Comparison of ENCODE assay signal across 1 cellular context in the genomic region with DNA sequence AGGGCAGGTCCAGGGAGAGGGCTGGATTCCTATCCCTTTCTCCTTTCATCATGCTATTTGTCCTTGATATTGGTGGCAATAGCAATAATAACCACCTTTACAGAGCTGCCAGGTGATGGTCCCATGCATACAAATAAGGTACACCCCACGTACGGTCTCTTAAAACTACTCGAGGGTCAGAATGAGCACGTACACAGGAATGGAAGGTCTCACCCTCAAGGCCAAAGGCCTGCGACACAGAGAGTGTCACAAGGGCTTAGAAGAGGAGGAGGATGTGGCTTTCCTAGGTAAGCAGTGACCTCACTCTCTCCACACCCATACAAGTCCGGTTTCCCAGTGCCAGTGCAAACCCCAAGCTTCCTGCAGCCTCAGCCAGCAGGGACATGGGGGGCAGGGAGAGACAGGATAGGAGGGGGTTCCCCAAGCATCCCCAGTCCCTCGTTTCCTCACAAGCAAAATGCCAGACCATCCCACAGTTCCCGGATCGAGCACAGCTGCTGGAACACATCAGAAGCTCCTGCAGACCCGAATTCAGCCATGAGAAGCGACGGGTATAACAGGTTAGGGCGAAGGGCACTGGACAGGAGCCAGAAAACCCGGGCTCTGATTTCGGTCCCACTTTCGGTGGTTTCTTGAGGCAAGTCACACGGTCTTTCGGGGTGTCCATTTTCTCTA.
TF ChIP-seq lines count a peak whose summit lies in the region.

No MANE protein-coding gene starts in this region.

TF ChIP-seq in HepG2, 621 proteins besides CTCF, POLR2A, EP300 and RAD21 (continued from another document):
- TF ChIP-seq, protein P1, sequence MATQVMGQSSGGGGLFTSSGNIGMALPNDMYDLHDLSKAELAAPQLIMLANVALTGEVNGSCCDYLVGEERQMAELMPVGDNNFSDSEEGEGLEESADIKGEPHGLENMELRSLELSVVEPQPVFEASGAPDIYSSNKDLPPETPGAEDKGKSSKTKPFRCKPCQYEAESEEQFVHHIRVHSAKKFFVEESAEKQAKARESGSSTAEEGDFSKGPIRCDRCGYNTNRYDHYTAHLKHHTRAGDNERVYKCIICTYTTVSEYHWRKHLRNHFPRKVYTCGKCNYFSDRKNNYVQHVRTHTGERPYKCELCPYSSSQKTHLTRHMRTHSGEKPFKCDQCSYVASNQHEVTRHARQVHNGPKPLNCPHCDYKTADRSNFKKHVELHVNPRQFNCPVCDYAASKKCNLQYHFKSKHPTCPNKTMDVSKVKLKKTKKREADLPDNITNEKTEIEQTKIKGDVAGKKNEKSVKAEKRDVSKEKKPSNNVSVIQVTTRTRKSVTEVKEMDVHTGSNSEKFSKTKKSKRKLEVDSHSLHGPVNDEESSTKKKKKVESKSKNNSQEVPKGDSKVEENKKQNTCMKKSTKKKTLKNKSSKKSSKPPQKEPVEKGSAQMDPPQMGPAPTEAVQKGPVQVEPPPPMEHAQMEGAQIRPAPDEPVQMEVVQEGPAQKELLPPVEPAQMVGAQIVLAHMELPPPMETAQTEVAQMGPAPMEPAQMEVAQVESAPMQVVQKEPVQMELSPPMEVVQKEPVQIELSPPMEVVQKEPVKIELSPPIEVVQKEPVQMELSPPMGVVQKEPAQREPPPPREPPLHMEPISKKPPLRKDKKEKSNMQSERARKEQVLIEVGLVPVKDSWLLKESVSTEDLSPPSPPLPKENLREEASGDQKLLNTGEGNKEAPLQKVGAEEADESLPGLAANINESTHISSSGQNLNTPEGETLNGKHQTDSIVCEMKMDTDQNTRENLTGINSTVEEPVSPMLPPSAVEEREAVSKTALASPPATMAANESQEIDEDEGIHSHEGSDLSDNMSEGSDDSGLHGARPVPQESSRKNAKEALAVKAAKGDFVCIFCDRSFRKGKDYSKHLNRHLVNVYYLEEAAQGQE (IDR thresholded peaks at IDR 0.05; ENCODE audit: borderline replicate concordance in 1 of 2, low read depth in 1 of 2, low read length in 2 of 2) = no peak
- TF ChIP-seq NR2F6 (IDR thresholded peaks at IDR 0.05) (peak; percentile 1; the same call in 1 of the 2 replicates), NR2F6 (CRISPR knock-in tag; IDR thresholded peaks at IDR 0.05) (no peak), ZBTB21 (CRISPR knock-in tag; IDR thresholded peaks at IDR 0.05) (peak; percentile 73), ZKSCAN8 (CRISPR knock-in tag; IDR thresholded peaks at IDR 0.05; ENCODE audit: borderline replicate concordance) (no peak), TBX2 (CRISPR knock-in tag; IDR thresholded peaks at IDR 0.05; ENCODE audit: borderline replicate concordance) (peak; percentile 76), FOSL2 (CRISPR knock-in tag; IDR thresholded peaks at IDR 0.05) (peak; percentile 17; the same call in 1 of the 2 replicates), HNF4G (IDR thresholded peaks at IDR 0.05; ENCODE audit: borderline replicate concordance, low read depth, low read length) (0 out of 2 replicates have a peak, but pooled peaks have one; percentile 3), HNF4G (CRISPR knock-in tag; IDR thresholded peaks at IDR 0.05; ENCODE audit: borderline replicate concordance, low read depth) (no peak), POLR2G (IDR thresholded peaks at IDR 0.05; ENCODE audit: low read depth, low read length) (0 out of 2 replicates have a peak, but pooled peaks have one; percentile 19), BRD4 (CRISPR knock-in tag; IDR thresholded peaks at IDR 0.05) (0 out of 2 replicates have a peak, but pooled peaks have one; percentile 50), SMC3 (IDR thresholded peaks at IDR 0.05; ENCODE audit: low read length) (no peak), JUND (CRISPR knock-in tag; IDR thresholded peaks at IDR 0.05) (0 out of 2 replicates have a peak, but pooled peaks have one; percentile 11), ZNF772 (CRISPR knock-in tag; IDR thresholded peaks at IDR 0.05) (peak; percentile 32; the same call in 1 of the 2 replicates), FLYWCH1 (CRISPR knock-in tag; IDR thresholded peaks at IDR 0.05) (no peak), GLI4 (CRISPR knock-in tag; IDR thresholded peaks at IDR 0.05; ENCODE audit: borderline replicate concordance) (no peak), U2AF1 (optimal IDR thresholded peaks at IDR 0.05; ENCODE audit: low read depth, low read length) (peak; percentile 19), NR2F2 (IDR thresholded peaks at IDR 0.05; ENCODE audit: borderline replicate concordance, low read depth) (0 out of 2 replicates have a peak, but pooled peaks have one; percentile 2), HDAC1 (CRISPR knock-in tag; IDR thresholded peaks at IDR 0.05) (no peak), RFXANK (CRISPR knock-in tag; IDR thresholded peaks at IDR 0.05) (no peak), RBFOX2 (IDR thresholded peaks at IDR 0.05; ENCODE audit: low read depth, low read length) (0 out of 2 replicates have a peak, but pooled peaks have one; percentile 7), MIER2 (CRISPR knock-in tag; IDR thresholded peaks at IDR 0.05) (peak; percentile 3; the same call in 1 of the 2 replicates), KDM5B (CRISPR knock-in tag; IDR thresholded peaks at IDR 0.05; ENCODE audit: borderline replicate concordance) (peak; percentile 43; the same call in 1 of the 2 replicates)
- TF ChIP-seq, protein P2, sequence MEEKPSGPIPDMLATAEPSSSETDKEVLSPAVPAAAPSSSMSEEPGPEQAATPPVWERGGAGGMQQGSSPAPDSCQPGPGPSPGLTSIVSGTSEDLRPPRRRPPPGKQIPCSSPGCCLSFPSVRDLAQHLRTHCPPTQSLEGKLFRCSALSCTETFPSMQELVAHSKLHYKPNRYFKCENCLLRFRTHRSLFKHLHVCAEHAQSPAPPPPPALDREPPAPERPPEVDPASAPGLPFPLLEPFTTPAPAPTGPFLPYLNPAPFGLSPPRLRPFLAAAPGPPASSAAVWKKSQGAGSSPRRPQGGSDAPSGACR (CRISPR knock-in tag; IDR thresholded peaks at IDR 0.05) = no peak
- TF ChIP-seq, protein P3, sequence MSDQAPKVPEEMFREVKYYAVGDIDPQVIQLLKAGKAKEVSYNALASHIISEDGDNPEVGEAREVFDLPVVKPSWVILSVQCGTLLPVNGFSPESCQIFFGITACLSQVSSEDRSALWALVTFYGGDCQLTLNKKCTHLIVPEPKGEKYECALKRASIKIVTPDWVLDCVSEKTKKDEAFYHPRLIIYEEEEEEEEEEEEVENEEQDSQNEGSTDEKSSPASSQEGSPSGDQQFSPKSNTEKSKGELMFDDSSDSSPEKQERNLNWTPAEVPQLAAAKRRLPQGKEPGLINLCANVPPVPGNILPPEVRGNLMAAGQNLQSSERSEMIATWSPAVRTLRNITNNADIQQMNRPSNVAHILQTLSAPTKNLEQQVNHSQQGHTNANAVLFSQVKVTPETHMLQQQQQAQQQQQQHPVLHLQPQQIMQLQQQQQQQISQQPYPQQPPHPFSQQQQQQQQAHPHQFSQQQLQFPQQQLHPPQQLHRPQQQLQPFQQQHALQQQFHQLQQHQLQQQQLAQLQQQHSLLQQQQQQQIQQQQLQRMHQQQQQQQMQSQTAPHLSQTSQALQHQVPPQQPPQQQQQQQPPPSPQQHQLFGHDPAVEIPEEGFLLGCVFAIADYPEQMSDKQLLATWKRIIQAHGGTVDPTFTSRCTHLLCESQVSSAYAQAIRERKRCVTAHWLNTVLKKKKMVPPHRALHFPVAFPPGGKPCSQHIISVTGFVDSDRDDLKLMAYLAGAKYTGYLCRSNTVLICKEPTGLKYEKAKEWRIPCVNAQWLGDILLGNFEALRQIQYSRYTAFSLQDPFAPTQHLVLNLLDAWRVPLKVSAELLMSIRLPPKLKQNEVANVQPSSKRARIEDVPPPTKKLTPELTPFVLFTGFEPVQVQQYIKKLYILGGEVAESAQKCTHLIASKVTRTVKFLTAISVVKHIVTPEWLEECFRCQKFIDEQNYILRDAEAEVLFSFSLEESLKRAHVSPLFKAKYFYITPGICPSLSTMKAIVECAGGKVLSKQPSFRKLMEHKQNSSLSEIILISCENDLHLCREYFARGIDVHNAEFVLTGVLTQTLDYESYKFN (CRISPR knock-in tag; conservative IDR thresholded peaks at IDR 0.05) = 0 out of 2 replicates have a peak, but pooled peaks have one; percentile 0
- TF ChIP-seq, protein P4, sequence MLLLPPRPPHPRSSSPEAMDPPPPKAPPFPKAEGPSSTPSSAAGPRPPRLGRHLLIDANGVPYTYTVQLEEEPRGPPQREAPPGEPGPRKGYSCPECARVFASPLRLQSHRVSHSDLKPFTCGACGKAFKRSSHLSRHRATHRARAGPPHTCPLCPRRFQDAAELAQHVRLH (CRISPR knock-in tag; IDR thresholded peaks at IDR 0.05; ENCODE audit: borderline replicate concordance, low read depth) = 0 out of 2 replicates have a peak, but pooled peaks have one; percentile 7
- TF ChIP-seq, protein P5, sequence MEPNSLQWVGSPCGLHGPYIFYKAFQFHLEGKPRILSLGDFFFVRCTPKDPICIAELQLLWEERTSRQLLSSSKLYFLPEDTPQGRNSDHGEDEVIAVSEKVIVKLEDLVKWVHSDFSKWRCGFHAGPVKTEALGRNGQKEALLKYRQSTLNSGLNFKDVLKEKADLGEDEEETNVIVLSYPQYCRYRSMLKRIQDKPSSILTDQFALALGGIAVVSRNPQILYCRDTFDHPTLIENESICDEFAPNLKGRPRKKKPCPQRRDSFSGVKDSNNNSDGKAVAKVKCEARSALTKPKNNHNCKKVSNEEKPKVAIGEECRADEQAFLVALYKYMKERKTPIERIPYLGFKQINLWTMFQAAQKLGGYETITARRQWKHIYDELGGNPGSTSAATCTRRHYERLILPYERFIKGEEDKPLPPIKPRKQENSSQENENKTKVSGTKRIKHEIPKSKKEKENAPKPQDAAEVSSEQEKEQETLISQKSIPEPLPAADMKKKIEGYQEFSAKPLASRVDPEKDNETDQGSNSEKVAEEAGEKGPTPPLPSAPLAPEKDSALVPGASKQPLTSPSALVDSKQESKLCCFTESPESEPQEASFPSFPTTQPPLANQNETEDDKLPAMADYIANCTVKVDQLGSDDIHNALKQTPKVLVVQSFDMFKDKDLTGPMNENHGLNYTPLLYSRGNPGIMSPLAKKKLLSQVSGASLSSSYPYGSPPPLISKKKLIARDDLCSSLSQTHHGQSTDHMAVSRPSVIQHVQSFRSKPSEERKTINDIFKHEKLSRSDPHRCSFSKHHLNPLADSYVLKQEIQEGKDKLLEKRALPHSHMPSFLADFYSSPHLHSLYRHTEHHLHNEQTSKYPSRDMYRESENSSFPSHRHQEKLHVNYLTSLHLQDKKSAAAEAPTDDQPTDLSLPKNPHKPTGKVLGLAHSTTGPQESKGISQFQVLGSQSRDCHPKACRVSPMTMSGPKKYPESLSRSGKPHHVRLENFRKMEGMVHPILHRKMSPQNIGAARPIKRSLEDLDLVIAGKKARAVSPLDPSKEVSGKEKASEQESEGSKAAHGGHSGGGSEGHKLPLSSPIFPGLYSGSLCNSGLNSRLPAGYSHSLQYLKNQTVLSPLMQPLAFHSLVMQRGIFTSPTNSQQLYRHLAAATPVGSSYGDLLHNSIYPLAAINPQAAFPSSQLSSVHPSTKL (CRISPR knock-in tag; IDR thresholded peaks at IDR 0.05) = peak; percentile 12; the same call in 1 of the 2 replicates
